8 cellular contexts compared by ENCODE assay signal in genomic region chr17:50129303-50129945, GRCh38. TPM values are rescaled to one million over a fixed set of nuclear protein-coding genes. Genes with fewer than 3 reads are reported as not detected.
DNase-seq lines count a peak whose midpoint lies in the region; TF ChIP-seq lines count a peak whose summit lies in the region.

No MANE protein-coding gene starts in this region.

- DNase-seq in BE2C (peak; percentile 51), HFFc6 (peak; percentile 50), fibroblast of gingiva (ENCODE audit: low read depth) (peak; percentile 62), HuH-7.5 (ENCODE audit: low spot score) (no peak), SKM-1 treated with dmso at 0.1 percent for 144 hours (lab: John Stamatoyannopoulos, UW; ENCODE audit: unreplicated experiment) (no peak), NCI-H446 treated with DMSO at 0.1 percent for 48 hours (lab: John Stamatoyannopoulos, UW) (no peak)
- DNase-seq in activated CD4-positive, alpha-beta T cell treated with anti-CD3 and anti-CD28 coated beads, Interleukin-2, amount 10 ng/mL, durations not matched to agents 7 days and 5 days: peak; percentile 52

- POLR2A ChIA-PET in activated CD4-positive, alpha-beta T cell treated with anti-CD3 and anti-CD28 coated beads, Interleukin-2, amount 10 ng/mL, durations not matched to agents 7 days and 5 days (lab: Charles Lee): no interaction called here

- H3K27me3 ChIP-seq in BE2C (peaks cover 7% of the 10 kb centered on the region), parathyroid adenoma (ENCODE audit: control insufficient read depth, insufficient read depth, low read length) (no peaks in the 10 kb centered on the region)

- CTCF ChIA-PET in activated CD4-positive, alpha-beta T cell treated with anti-CD3 and anti-CD28 coated beads, Interleukin-2, amount 10 ng/mL, durations not matched to agents 7 days and 5 days (lab: Charles Lee): interaction anchor here (1.7 to 3.1 kb wide), 2 partner anchors 10 to 11 kb away, joined by 4 to 17 read pairs; no protein-coding TSS in a partner anchor

- peaks cover 11% of the 10 kb centered on the region for H3K27me3 Mint-ChIP-seq in HFFc6 (ENCODE audit: insufficient read depth)
- peaks cover 37% of the 10 kb centered on the region for H3K27me3 Mint-ChIP-seq in activated CD4-positive, alpha-beta T cell treated with anti-CD3 and anti-CD28 coated beads, Interleukin-2, amount 10 ng/mL, durations not matched to agents 7 days and 5 days

- H3K36me3 Mint-ChIP-seq in HFFc6 (ENCODE audit: low read depth): no peaks in the 10 kb centered on the region
- peaks cover 17% of the 10 kb centered on the region for H3K36me3 Mint-ChIP-seq in activated CD4-positive, alpha-beta T cell treated with anti-CD3 and anti-CD28 coated beads, Interleukin-2, amount 10 ng/mL, durations not matched to agents 7 days and 5 days (ENCODE audit: low read depth)

- H3K27ac Mint-ChIP-seq in HFFc6: no peak overlapping the region
- peak overlapping the region; percentile 81 for H3K27ac Mint-ChIP-seq in activated CD4-positive, alpha-beta T cell treated with anti-CD3 and anti-CD28 coated beads, Interleukin-2, amount 10 ng/mL, durations not matched to agents 7 days and 5 days

- no peak for TF ChIP-seq CTCF in BE2C (IDR thresholded peaks at IDR 0.05; ENCODE audit: low read depth, low read length)
- no peak for TF ChIP-seq CTCF in HFFc6 (IDR thresholded peaks at IDR 0.05)
- TF ChIP-seq CTCF in parathyroid adenoma (IDR thresholded peaks at IDR 0.05): no peak

- peak overlapping the region; percentile 90 for H3K4me3 Mint-ChIP-seq in HFFc6
- peak overlapping the region; percentile 51 for H3K4me3 Mint-ChIP-seq in activated CD4-positive, alpha-beta T cell treated with anti-CD3 and anti-CD28 coated beads, Interleukin-2, amount 10 ng/mL, durations not matched to agents 7 days and 5 days

- H3K4me3 ChIP-seq in BE2C (ENCODE audit: low read depth, low read length) (peak overlapping the region; percentile 23), parathyroid adenoma (ENCODE audit: low read depth, low read length) (peak overlapping the region; percentile 37)

- H3K36me3 ChIP-seq in BE2C (peaks cover 4% of the 10 kb centered on the region), parathyroid adenoma (ENCODE audit: control insufficient read depth, insufficient read depth, low read length) (no peaks in the 10 kb centered on the region)

- H3K27ac ChIP-seq in parathyroid adenoma: no peak overlapping the region

- H3K9me3 Mint-ChIP-seq in HFFc6: no peaks in the 10 kb centered on the region
- no peaks in the 10 kb centered on the region for H3K9me3 Mint-ChIP-seq in activated CD4-positive, alpha-beta T cell treated with anti-CD3 and anti-CD28 coated beads, Interleukin-2, amount 10 ng/mL, durations not matched to agents 7 days and 5 days

- H3K9ac ChIP-seq in parathyroid adenoma: no peak overlapping the region

- peaks cover 50% of the 10 kb centered on the region for H3K4me1 Mint-ChIP-seq in HFFc6 (ENCODE audit: low read depth)
- peaks cover 25% of the 10 kb centered on the region for H3K4me1 Mint-ChIP-seq in activated CD4-positive, alpha-beta T cell treated with anti-CD3 and anti-CD28 coated beads, Interleukin-2, amount 10 ng/mL, durations not matched to agents 7 days and 5 days

- H3K4me1 ChIP-seq in BE2C (peaks cover 21% of the 10 kb centered on the region), parathyroid adenoma (peaks cover 15% of the 10 kb centered on the region)

- H3K9me3 ChIP-seq in BE2C: no peaks in the 10 kb centered on the region
- no peaks in the 10 kb centered on the region for H3K9me3 ChIP-seq in parathyroid adenoma (ENCODE audit: control insufficient read depth, low read length)

- peak overlapping the region; percentile 66 for H3K4me2 ChIP-seq in parathyroid adenoma (ENCODE audit: low read length)

- H2AFZ ChIP-seq in parathyroid adenoma: peak overlapping the region; percentile 22

- H3K79me2 ChIP-seq in parathyroid adenoma: no peaks in the 10 kb centered on the region

RNA-seq across cellular contexts. Expression of gene SAMD14, which starts 0.5 kb away (rescaled TPM):
- polyA plus RNA-seq in BE2C (2012; ENCODE audit: insufficient read depth, insufficient read length, low read depth): 4.1 TPM
- total RNA-seq in HFFc6 (2021; fragmentation: NEBNext Ultra II Directional; extraction: Animal tissue kit (Norgen Biotek cat#: 25700)): 10 to 100 TPM in 4 of 6 experiments, 1 to 10 TPM in 2; 4.3 to 14.1 (median 11.4) TPM
- total RNA-seq in activated CD4-positive, alpha-beta T cell treated with anti-CD3 and anti-CD28 coated beads, Interleukin-2, amount 10 ng/mL, durations not matched to agents 7 days and 5 days: under 1 TPM; 0.07 to 0.23 TPM

RNA-seq across cellular contexts. Expression of gene PPP1R9B, which starts 21.1 kb away (rescaled TPM):
- 190 TPM for polyA plus RNA-seq in BE2C (2012; ENCODE audit: insufficient read depth, insufficient read length, low read depth)
- 10 to 100 TPM; 66.4 to 78.5 (median 68.7) TPM for total RNA-seq in HFFc6 (2021; fragmentation: NEBNext Ultra II Directional; extraction: Animal tissue kit (Norgen Biotek cat#: 25700))
- 100 to 1,000 TPM; 110 to 117 TPM for total RNA-seq in activated CD4-positive, alpha-beta T cell treated with anti-CD3 and anti-CD28 coated beads, Interleukin-2, amount 10 ng/mL, durations not matched to agents 7 days and 5 days

RNA-seq across cellular contexts. Expression of gene PDK2, which starts 34.3 kb away (rescaled TPM):
- 38.8 TPM for polyA plus RNA-seq in BE2C (2012; ENCODE audit: insufficient read depth, insufficient read length, low read depth)
- 10 to 100 TPM; 26.6 to 35.6 (median 29.6) TPM for total RNA-seq in HFFc6 (2021; fragmentation: NEBNext Ultra II Directional; extraction: Animal tissue kit (Norgen Biotek cat#: 25700))
- 10 to 100 TPM; 29.4 to 31.3 TPM for total RNA-seq in activated CD4-positive, alpha-beta T cell treated with anti-CD3 and anti-CD28 coated beads, Interleukin-2, amount 10 ng/mL, durations not matched to agents 7 days and 5 days

RNA-seq across cellular contexts. Expression of gene SGCA, which starts 36.4 kb away (rescaled TPM):
- 0.65 TPM for polyA plus RNA-seq in BE2C (2012; ENCODE audit: insufficient read depth, insufficient read length, low read depth)
- total RNA-seq in HFFc6 (2021; fragmentation: NEBNext Ultra II Directional; extraction: Animal tissue kit (Norgen Biotek cat#: 25700)): under 1 TPM; 0.28 to 0.91 (median 0.76) TPM
- not detected for total RNA-seq in activated CD4-positive, alpha-beta T cell treated with anti-CD3 and anti-CD28 coated beads, Interleukin-2, amount 10 ng/mL, durations not matched to agents 7 days and 5 days

Comparison
In these comparisons a context has a peak if more than half of its experiments do, and no peak if none do; other contexts are left out.
1. DNase-seq: peak in BE2C (single experiment), HFFc6 (single experiment), activated CD4-positive, alpha-beta T cell treated with anti-CD3 and anti-CD28 coated beads, Interleukin-2, amount 10 ng/mL, durations not matched to agents 7 days and 5 days (single experiment) and fibroblast of gingiva (single experiment); none in HuH-7.5 (single experiment), SKM-1 treated with dmso at 0.1 percent for 144 hours (single experiment) and NCI-H446 treated with DMSO at 0.1 percent for 48 hours (single experiment).
2. RNA of gene SAMD14, which starts 0.5 kb away (total RNA-seq): 4.3 to 14.1 TPM in HFFc6; 0.07 to 0.23 TPM in activated CD4-positive, alpha-beta T cell treated with anti-CD3 and anti-CD28 coated beads, Interleukin-2, amount 10 ng/mL, durations not matched to agents 7 days and 5 days; every median in the first group is over 4 times any median in the second.